Comparison of ENCODE assay signal across 9 cellular contexts in the genomic region with DNA sequence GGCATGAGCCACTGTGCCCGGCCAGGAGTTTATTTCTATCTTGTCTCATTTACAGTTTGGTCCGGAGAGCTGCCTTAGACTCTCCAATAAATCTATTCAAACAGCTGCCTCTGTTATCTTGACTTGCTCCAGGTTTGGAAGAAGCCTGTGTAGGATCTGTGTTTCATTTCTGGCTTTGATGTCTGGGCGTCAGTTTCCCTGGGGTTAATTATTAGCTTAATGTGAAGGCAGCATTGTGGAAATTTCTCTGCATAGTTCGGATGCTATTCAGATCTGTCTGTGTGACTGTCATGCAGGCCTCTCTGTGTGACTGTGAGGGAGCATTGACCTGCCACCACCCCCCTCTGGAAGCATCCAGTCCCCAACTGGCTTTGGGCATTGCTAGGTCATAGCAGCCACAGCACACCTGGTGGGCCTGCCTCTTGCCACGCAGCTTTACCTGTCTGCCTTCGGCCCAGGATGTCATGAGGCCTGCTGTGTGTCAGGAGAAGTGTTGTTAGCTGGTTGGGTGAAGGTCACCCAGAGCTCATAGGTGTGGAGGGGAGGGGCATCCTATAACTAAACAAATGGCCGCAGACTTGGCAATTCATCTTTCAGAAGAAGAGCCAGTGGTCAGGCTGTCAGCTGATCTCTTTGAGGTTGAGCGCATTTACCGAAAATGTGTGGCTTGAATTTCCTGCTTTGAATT. TPM values are rescaled to one million over a fixed set of nuclear protein-coding genes. Genes with fewer than 3 reads are reported as not detected.
A peak's percentile ranks its signal among the peaks of the same experiment; 100 is the strongest.
DNase-seq lines count a peak whose midpoint lies in the region; ATAC-seq lines count a peak whose summit lies in the region.
"Had no signal": no experiment of that assay in that cellular context is flagged by ENCODE, and none has a peak within 500 bp of the region (broad histone marks: within the 10 kb centered on the region; RNA-seq: fewer than 3 reads in every experiment).

No MANE protein-coding gene starts in this region.

- H3K4me1 Mint-ChIP-seq in activated naive CD8-positive, alpha-beta T cell (ENCODE audit: low read depth): peaks cover 43% of the 10 kb centered on the region
- peaks cover 44% of the 10 kb centered on the region for H3K4me1 Mint-ChIP-seq in activated naive CD8-positive, alpha-beta T cell treated with anti-CD3 and anti-CD28 coated beads for 36 hours

- H3K9me3 ChIP-seq in thymus (ENCODE audit: control insufficient read depth): no peaks in the 10 kb centered on the region

- peak overlapping the region; percentile 65 for H3K27ac ChIP-seq in thymus (ENCODE audit: low read depth)
- H3K27ac ChIP-seq: PC-9 had no signal

- H3K9me3 Mint-ChIP-seq in activated naive CD8-positive, alpha-beta T cell (ENCODE audit: low read depth): no peaks in the 10 kb centered on the region
- no peaks in the 10 kb centered on the region for H3K9me3 Mint-ChIP-seq in activated naive CD8-positive, alpha-beta T cell treated with anti-CD3 and anti-CD28 coated beads for 36 hours

- peak overlapping the region; percentile 38 for H3K27ac Mint-ChIP-seq in activated naive CD8-positive, alpha-beta T cell
- H3K27ac Mint-ChIP-seq in activated naive CD8-positive, alpha-beta T cell treated with anti-CD3 and anti-CD28 coated beads for 36 hours: no peak overlapping the region

- peak overlapping the region; percentile 28 for H3K4me3 Mint-ChIP-seq in activated naive CD8-positive, alpha-beta T cell
- H3K4me3 Mint-ChIP-seq in activated naive CD8-positive, alpha-beta T cell treated with anti-CD3 and anti-CD28 coated beads for 36 hours: no peak overlapping the region

- no peak overlapping the region for H3K4me3 ChIP-seq in thymus (ENCODE audit: low read length)
- H3K4me3 ChIP-seq: PC-9 had no signal

- WGBS in thymus: 83% methylated on average over 9 of the region's 9 CpGs

- no peaks in the 10 kb centered on the region for H3K27me3 ChIP-seq in thymus (ENCODE audit: control insufficient read depth, insufficient read depth)

- DNase-seq in activated naive CD8-positive, alpha-beta T cell treated with anti-CD3 and anti-CD28 coated beads for 36 hours: no peak
- DNase-seq in NCI-H2029 (lab: John Stamatoyannopoulos, UW): peak; percentile 90
- DNase-seq in kidney glomerular epithelial cell (lab: John Stamatoyannopoulos, UW): peak; percentile 73
- no peak for DNase-seq in stimulated activated CD4-positive, alpha-beta T cell treated with anti-CD3 and anti-CD28 coated beads, Interleukin-2, amount 100 ng/mL, for 48 hours
- DNase-seq in activated CD4-positive, CD25-positive, alpha-beta regulatory T cell (lab: John Stamatoyannopoulos, UW): no peak
- DNase-seq: PC-9 had no signal

- H3K4me1 ChIP-seq in thymus (ENCODE audit: control insufficient read depth, insufficient read depth, low read length): no peaks in the 10 kb centered on the region

- ATAC-seq in GM21447 (IDR thresholded peaks at IDR 0.05; ENCODE audit: unreplicated experiment): no peak

- no peaks in the 10 kb centered on the region for H3K27me3 Mint-ChIP-seq in activated naive CD8-positive, alpha-beta T cell
- no peaks in the 10 kb centered on the region for H3K27me3 Mint-ChIP-seq in activated naive CD8-positive, alpha-beta T cell treated with anti-CD3 and anti-CD28 coated beads for 36 hours

- H3K36me3 ChIP-seq in thymus (ENCODE audit: control insufficient read depth, insufficient read depth): peaks cover 21% of the 10 kb centered on the region

- peaks cover 11% of the 10 kb centered on the region for H3K36me3 Mint-ChIP-seq in activated naive CD8-positive, alpha-beta T cell
- H3K36me3 Mint-ChIP-seq in activated naive CD8-positive, alpha-beta T cell treated with anti-CD3 and anti-CD28 coated beads for 36 hours: peaks cover 15% of the 10 kb centered on the region

RNA-seq across cellular contexts. Expression of a gene that starts 9.8 kb away (rescaled TPM):
- total RNA-seq in activated naive CD8-positive, alpha-beta T cell treated with anti-CD3 and anti-CD28 coated beads for 36 hours: 1 to 10 TPM; 5.6 to 5.7 TPM
- 111 TPM for polyA plus RNA-seq in thymus

Comparison
In these comparisons a context has a peak if more than half of its experiments do, and no peak if none do; other contexts are left out.
1. DNase-seq: peak in NCI-H2029 (single experiment) and kidney glomerular epithelial cell (single experiment); none in activated naive CD8-positive, alpha-beta T cell treated with anti-CD3 and anti-CD28 coated beads for 36 hours (single experiment), stimulated activated CD4-positive, alpha-beta T cell treated with anti-CD3 and anti-CD28 coated beads, Interleukin-2, amount 100 ng/mL, for 48 hours (0 of 2) and activated CD4-positive, CD25-positive, alpha-beta regulatory T cell (0 of 4).